ENCODE assay signal across 18 cellular contexts in the genomic region with DNA sequence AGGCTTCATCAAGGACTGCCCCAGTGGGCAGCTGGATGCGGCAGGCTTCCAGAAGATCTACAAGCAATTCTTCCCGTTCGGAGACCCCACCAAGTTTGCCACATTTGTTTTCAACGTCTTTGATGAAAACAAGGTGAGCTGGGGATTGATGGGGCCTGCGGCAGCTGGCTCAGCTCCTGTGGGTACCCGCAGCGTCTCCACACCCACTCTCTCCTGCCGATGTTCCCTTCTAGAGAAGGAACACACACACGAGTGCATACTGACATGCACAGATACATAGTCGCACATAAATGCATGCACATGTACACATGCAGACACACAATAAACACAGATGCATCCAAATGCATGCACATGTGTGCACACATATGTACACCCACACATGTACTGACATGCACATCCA. TPM values are rescaled to one million over a fixed set of nuclear protein-coding genes. Genes with fewer than 3 reads are reported as not detected.
DNase-seq lines count a peak whose midpoint lies in the region; ATAC-seq, FAIRE-seq and TF ChIP-seq lines count a peak whose summit lies in the region.
"Had no signal": no experiment of that assay in that cellular context is flagged by ENCODE, and none has a peak within 500 bp of the region (broad histone marks: within the 10 kb centered on the region; RNA-seq: fewer than 3 reads in every experiment).

No MANE protein-coding gene starts in this region.

- DNase-seq in HepG2 (ENCODE audit: low spot score) (no peak), right lobe of liver (no peak), glutamatergic neuron (no peak), psoas muscle (no peak), spleen (no peak)
- no peak for DNase-seq in activated naive CD4-positive, alpha-beta T cell treated with anti-CD3 and anti-CD28 coated beads, Interleukin-2, amount 50 U/mL, for 72 hours (ENCODE audit: low spot score in 2 of 2)
- DNase-seq: AML-193; Caco-2; CD8-positive, alpha-beta memory T cell; DND-41; GDM1; GM23248; H7; IMR-90 had no signal

- CTCF ChIA-PET in HepG2 (lab: Yijun Ruan, JAX; ENCODE audit: low intra/inter-chr PET ratio, low total read pairs) = no interaction called here

- no peak for TF ChIP-seq POLR2A in HepG2 (IDR thresholded peaks at IDR 0.05; ENCODE audit: insufficient read depth in 1 of 2, low read depth in 2 of 2, low read length in 2 of 2)
- no peak for TF ChIP-seq POLR2A in right lobe of liver (IDR thresholded peaks at IDR 0.05)
- no peak for TF ChIP-seq POLR2A in spleen (IDR thresholded peaks at IDR 0.05)

- BruUV-seq in HepG2 (replicated peaks; lab: Mats Ljungman, UMichigan) = no TSS peak

- no peaks in the 10 kb centered on the region for H3K79me2 ChIP-seq in HepG2 (ENCODE audit: insufficient read depth, low read length)

- TF ChIP-seq EP300 in HepG2 (IDR thresholded peaks at IDR 0.05; ENCODE audit: low read depth in 2 of 2, low read length in 2 of 2) (no peak), HepG2 (CRISPR knock-in tag; IDR thresholded peaks at IDR 0.05; ENCODE audit: borderline replicate concordance) (no peak)

- H3K27me3 ChIP-seq in HepG2 (ENCODE audit: control insufficient read depth in 1 of 2, insufficient read depth in 2 of 2, low read length in 2 of 2) (no peaks in the 10 kb centered on the region), right lobe of liver (no peaks in the 10 kb centered on the region), stomach smooth muscle (ENCODE audit: control insufficient read depth in 1 of 2, insufficient read depth in 2 of 2, low read length in 2 of 2) (no peaks in the 10 kb centered on the region), psoas muscle (ENCODE audit: insufficient read depth in 3 of 3, low read length in 2 of 3) (peaks cover 0 to 2% (median 0%) of the 10 kb centered on the region in 3 donors), spleen (replicated peaks in 1 of 7) (peaks cover 0 to 7% (median 0%) of the 10 kb centered on the region in 7 donors)
- H3K27me3 ChIP-seq: BLaER1 had no signal

- H3K4me2 ChIP-seq in HepG2 (ENCODE audit: low read depth, low read length) = no peak overlapping the region
- H3K4me2 ChIP-seq: BLaER1 had no signal

- H3K9me3 Mint-ChIP-seq in glutamatergic neuron (ENCODE audit: unreplicated experiment) = peaks cover 14% of the 10 kb centered on the region
- no peaks in the 10 kb centered on the region for H3K9me3 Mint-ChIP-seq in activated naive CD4-positive, alpha-beta T cell treated with anti-CD3 and anti-CD28 coated beads, Interleukin-2, amount 50 U/mL, for 72 hours
- H3K9me3 Mint-ChIP-seq: CD8-positive, alpha-beta memory T cell had no signal

- POLR2A ChIA-PET in HepG2 (lab: Yijun Ruan, JAX) = no interaction called here

- H3K4me1 ChIP-seq in HepG2 (ENCODE audit: insufficient read depth, low read length) (no peaks in the 10 kb centered on the region), right lobe of liver (no peaks in the 10 kb centered on the region), stomach smooth muscle (ENCODE audit: control insufficient read depth, insufficient read depth, low read length) (peaks cover 54% of the 10 kb centered on the region), psoas muscle (no peaks in the 10 kb centered on the region), spleen (no peaks in the 10 kb centered on the region)
- H3K4me1 ChIP-seq: Caco-2 had no signal

- intact Hi-C loops in HepG2 (cut with micrococcal nuclease; ENCODE audit: unreplicated experiment) (no loop called here), right lobe of liver (cut with DNase I) (no loop called here), psoas muscle (cut with DNase I) (no loop called here), spleen (cut with DNase I; ENCODE audit: low total_unique reads) (no loop called here)

- H3K4me3 ChIP-seq in HepG2 (replicated peaks in 1 of 3; ENCODE audit: insufficient read depth in 1 of 3, low read depth in 2 of 3, low read length in 3 of 3) (no peak overlapping the region), right lobe of liver (no peak overlapping the region), stomach smooth muscle (ENCODE audit: low read length in 2 of 2) (no peak overlapping the region), psoas muscle (no peak overlapping the region), spleen (no peak overlapping the region)
- H3K4me3 ChIP-seq: BLaER1, GM23248 had no signal

- H3K27ac ChIP-seq in HepG2 (ENCODE audit: extremely low read length, insufficient read depth, low read length) = no peak overlapping the region
- no peak overlapping the region for H3K27ac ChIP-seq in right lobe of liver
- peak overlapping the region; percentile 53 for H3K27ac ChIP-seq in stomach smooth muscle (ENCODE audit: low read length)
- H3K27ac ChIP-seq in psoas muscle = no peak overlapping the region
- H3K27ac ChIP-seq in spleen = no peak overlapping the region
- H3K27ac ChIP-seq: 22Rv1, BLaER1, GM23248 had no signal

- peaks cover 15% of the 10 kb centered on the region for H3K27me3 Mint-ChIP-seq in glutamatergic neuron (ENCODE audit: unreplicated experiment)
- H3K27me3 Mint-ChIP-seq: CD8-positive, alpha-beta memory T cell had no signal

- H3K4me1 Mint-ChIP-seq in glutamatergic neuron (ENCODE audit: low read depth, unreplicated experiment) = peaks cover 33% of the 10 kb centered on the region
- H3K4me1 Mint-ChIP-seq: CD8-positive, alpha-beta memory T cell had no signal

- peak overlapping the region; percentile 52 for H3K27ac Mint-ChIP-seq in glutamatergic neuron (ENCODE audit: unreplicated experiment)
- H3K27ac Mint-ChIP-seq in activated naive CD4-positive, alpha-beta T cell treated with anti-CD3 and anti-CD28 coated beads, Interleukin-2, amount 50 U/mL, for 72 hours = no peak overlapping the region

- no peaks in the 10 kb centered on the region for H3K9me3 ChIP-seq in HepG2 (ENCODE audit: low read length)
- H3K9me3 ChIP-seq in right lobe of liver = no peaks in the 10 kb centered on the region
- H3K9me3 ChIP-seq in stomach smooth muscle (ENCODE audit: control insufficient read depth in 2 of 2, low read length in 2 of 2) = no peaks in the 10 kb centered on the region
- H3K9me3 ChIP-seq in psoas muscle = no peaks in the 10 kb centered on the region
- H3K9me3 ChIP-seq in spleen = no peaks in the 10 kb centered on the region
- H3K9me3 ChIP-seq: BLaER1, Caco-2 had no signal

- no peak for TF ChIP-seq CTCF in HepG2 (CRISPR knock-in tag; IDR thresholded peaks at IDR 0.05)
- TF ChIP-seq CTCF in right lobe of liver (IDR thresholded peaks at IDR 0.05) = no peak
- no peak for TF ChIP-seq CTCF in glutamatergic neuron (IDR thresholded peaks at IDR 0.05; ENCODE audit: partially characterized antibody, unreplicated experiment)
- no peak for TF ChIP-seq CTCF in psoas muscle (IDR thresholded peaks at IDR 0.05)
- TF ChIP-seq CTCF in spleen (IDR thresholded peaks at IDR 0.05 in 8 of 11, conservative IDR thresholded peaks at IDR 0.05 in 3 of 11) = no peak

- 91% methylated on average over 10 of the region's 10 CpGs for WGBS in HepG2 (ENCODE audit: low lambda C conversion rate)
- WGBS in right lobe of liver (ENCODE audit: insufficient coverage, low coverage, low lambda C conversion rate, missing lambda C conversion rate) = 89% methylated on average over 6 of the region's 10 CpGs
- 91 to 95% (median 92%) methylated on average over 10 of the region's 10 CpGs for WGBS in psoas muscle, 3 donors
- WGBS in spleen, 5 donors = 85 to 97% (median 92%) methylated on average over 9 to 10 of the region's 10 CpGs

- ATAC-seq in HepG2 (no peak), right lobe of liver (no peak), psoas muscle (no peak)
- no peak for ATAC-seq in activated naive CD4-positive, alpha-beta T cell treated with anti-CD3 and anti-CD28 coated beads, Interleukin-2, amount 50 U/mL, for 72 hours

- no peak overlapping the region for H3K4me3 Mint-ChIP-seq in glutamatergic neuron (ENCODE audit: unreplicated experiment)
- H3K4me3 Mint-ChIP-seq: CD8-positive, alpha-beta memory T cell had no signal

- no peak for FAIRE-seq in HepG2 (lab: Jason Lieb, UNC)
- FAIRE-seq: GM12892 had no signal

- in situ Hi-C loops in HepG2 (cut with HindIII; ENCODE audit: extremely low pct_ligation_motif_present, low pct_unique_long_range_greater_than_20kb) = no loop called here

- H3K36me3 Mint-ChIP-seq in glutamatergic neuron (ENCODE audit: unreplicated experiment) = no peaks in the 10 kb centered on the region
- H3K36me3 Mint-ChIP-seq in activated naive CD4-positive, alpha-beta T cell treated with anti-CD3 and anti-CD28 coated beads, Interleukin-2, amount 50 U/mL, for 72 hours = no peaks in the 10 kb centered on the region
- H3K36me3 Mint-ChIP-seq: CD8-positive, alpha-beta memory T cell had no signal

- H3K9ac ChIP-seq in HepG2 (ENCODE audit: insufficient read depth, low read depth, low read length) (no peak overlapping the region), stomach smooth muscle (ENCODE audit: low read length in 2 of 2) (no peak overlapping the region)
- H3K9ac ChIP-seq: BLaER1, GM23248 had no signal

- no peaks in the 10 kb centered on the region for H4K20me1 ChIP-seq in HepG2 (ENCODE audit: insufficient read depth, low read length)

- no peak for TF ChIP-seq RAD21 in HepG2 (CRISPR knock-in tag; IDR thresholded peaks at IDR 0.05)

- H2AFZ ChIP-seq in HepG2 (ENCODE audit: low read length) = no peak overlapping the region
- H2AFZ ChIP-seq: GM23248 had no signal

- H3K36me3 ChIP-seq in HepG2 (replicated peaks in 1 of 2; ENCODE audit: control insufficient read depth in 1 of 2, insufficient read depth in 2 of 2, low read length in 2 of 2) = no peaks in the 10 kb centered on the region
- no peaks in the 10 kb centered on the region for H3K36me3 ChIP-seq in right lobe of liver
- peaks cover 6 to 13% of the 10 kb centered on the region in 2 donors for H3K36me3 ChIP-seq in stomach smooth muscle (ENCODE audit: control insufficient read depth in 2 of 2, insufficient read depth in 2 of 2, low read length in 2 of 2)
- no peaks in the 10 kb centered on the region for H3K36me3 ChIP-seq in psoas muscle (ENCODE audit: insufficient read depth in 1 of 2, low read depth in 1 of 2)
- H3K36me3 ChIP-seq in spleen = no peaks in the 10 kb centered on the region

RNA-seq across cellular contexts. Expression of gene NCS1, which starts 45.6 kb away (rescaled TPM):
- total RNA-seq in HepG2 (2016; rRNA removed; fragmentation: Illumina TruSeq; extraction: Trizol) (6.1 and 6.9 TPM in 2 replicates), right lobe of liver (1 to 10 TPM; 1.6 to 3.3 (median 2.8) TPM), glutamatergic neuron (ENCODE audit: unreplicated experiment) (312 TPM), psoas muscle (1 to 10 TPM; 2.9 to 7.5 (median 3.8) TPM), spleen (1 to 10 TPM in 4 of 7 donors, under 1 TPM in 3; 0.46 to 2.5 (median 1.2) TPM)
- total RNA-seq in HepG2 (2016; cell fraction: cytosol; rRNA removed; fragmentation: Illumina TruSeq; extraction: Trizol; ENCODE audit: low read depth) = 6.7 and 7.8 TPM in 2 replicates
- 5.1 and 5.3 TPM in 2 replicates for total RNA-seq in HepG2 (2016; cell fraction: insoluble cytoplasmic fraction; rRNA removed; fragmentation: Illumina TruSeq; extraction: Trizol)
- 12.6 and 14.1 TPM in 2 replicates for total RNA-seq in HepG2 (2016; cell fraction: membrane; rRNA removed; fragmentation: Illumina TruSeq; extraction: Trizol)
- 2.1 and 3.4 TPM in 2 replicates for total RNA-seq in HepG2 (2016; cell fraction: nucleus; rRNA removed; fragmentation: Illumina TruSeq; extraction: Trizol)
- polyA plus RNA-seq in HepG2 (2011; rRNA removed) (4.1 and 4.7 TPM in 2 replicates), psoas muscle (1 to 10 TPM; 3.6 to 5.0 (median 3.8) TPM), spleen (1 to 10 TPM in 2 of 3 donors, under 1 TPM in 1; 0.50 to 1.6 (median 1.3) TPM)
- polyA plus RNA-seq in HepG2 (2011; cell fraction: cytosol; rRNA removed) = 3.9 TPM in 2 replicates
- polyA plus RNA-seq in HepG2 (2011; cell fraction: nucleus; rRNA removed) = 1.7 and 2.5 TPM in 2 replicates
- polyA plus RNA-seq in HepG2 (2012) = 1.4 and 1.6 TPM in 2 replicates
- 17.2 and 18.8 TPM in 2 replicates for polyA plus RNA-seq in HepG2 (2016; cell fraction: cytosol; fragmentation: Illumina TruSeq; extraction: Trizol; ENCODE audit: low read depth)
- 7.4 and 8.4 TPM in 2 replicates for polyA plus RNA-seq in HepG2 (2016; cell fraction: insoluble cytoplasmic fraction; fragmentation: Illumina TruSeq; extraction: Trizol; ENCODE audit: low read depth)
- polyA plus RNA-seq in HepG2 (2016; cell fraction: membrane; fragmentation: Illumina TruSeq; extraction: Trizol; ENCODE audit: low read depth) = 16.6 and 20.9 TPM in 2 replicates
- polyA plus RNA-seq in HepG2 (2016; cell fraction: nucleus; fragmentation: Illumina TruSeq; extraction: Trizol; ENCODE audit: insufficient read depth, low read depth) = 6.6 and 7.1 TPM in 2 replicates
- 5.0 and 83.3 TPM in 2 replicates for polyA minus RNA-seq in HepG2 (2011; rRNA and poly(A)+ RNA removed; ENCODE audit: low replicate concordance)
- polyA minus RNA-seq in HepG2 (2011; cell fraction: cytosol; rRNA and poly(A)+ RNA removed) = 2.5 and 3.3 TPM in 2 replicates
- polyA minus RNA-seq in HepG2 (2011; cell fraction: nucleus; rRNA and poly(A)+ RNA removed) = 0.99 and 1.0 TPM in 2 replicates
- 10 to 100 TPM; 13.5 to 14.0 TPM for total RNA-seq in activated naive CD4-positive, alpha-beta T cell treated with anti-CD3 and anti-CD28 coated beads, Interleukin-2, amount 50 U/mL, for 72 hours

RNA-seq across cellular contexts. Expression of gene HMCN2, which starts 47.7 kb away (rescaled TPM):
- total RNA-seq in HepG2 (2016; rRNA removed; fragmentation: Illumina TruSeq; extraction: Trizol) (0.09 TPM in 1 of 2 replicates, not detected in the other), right lobe of liver (1 to 10 TPM in 4 of 6 experiments, under 1 TPM in 2; 0.31 to 2.0 (median 1.1) TPM), glutamatergic neuron (ENCODE audit: unreplicated experiment) (9.3 TPM), psoas muscle (10 to 100 TPM in 1 of 4 donors, 1 to 10 TPM in 3; 3.6 to 13.2 (median 7.2) TPM), spleen (1 to 10 TPM in 2 of 7 donors, under 1 TPM in 5; 0.09 to 1.9 (median 0.67) TPM)
- 0.09 TPM in 1 of 2 replicates, not detected in the other for total RNA-seq in HepG2 (2016; cell fraction: cytosol; rRNA removed; fragmentation: Illumina TruSeq; extraction: Trizol; ENCODE audit: low read depth)
- total RNA-seq in HepG2 (2016; cell fraction: insoluble cytoplasmic fraction; rRNA removed; fragmentation: Illumina TruSeq; extraction: Trizol) = 0.02 TPM in 1 of 2 replicates, not detected in the other
- not detected in 2 replicates for total RNA-seq in HepG2 (2016; cell fraction: membrane; rRNA removed; fragmentation: Illumina TruSeq; extraction: Trizol)
- total RNA-seq in HepG2 (2016; cell fraction: nucleus; rRNA removed; fragmentation: Illumina TruSeq; extraction: Trizol) = not detected in 2 replicates
- polyA plus RNA-seq in HepG2 (2011; rRNA removed) (0.09 TPM in 1 of 2 replicates, not detected in the other), psoas muscle (1 to 10 TPM; 5.0 to 8.0 (median 6.3) TPM), spleen (1 to 10 TPM in 2 of 3 donors, under 1 TPM in 1; 0.39 to 1.7 (median 1.4) TPM)
- polyA plus RNA-seq in HepG2 (2011; cell fraction: cytosol; rRNA removed) = 0.01 TPM in 1 of 2 replicates, not detected in the other
- 0.06 and 0.14 TPM in 2 replicates for polyA plus RNA-seq in HepG2 (2011; cell fraction: nucleus; rRNA removed)
- polyA plus RNA-seq in HepG2 (2012) = not detected in 2 replicates
- not detected in 2 replicates for polyA plus RNA-seq in HepG2 (2016; cell fraction: cytosol; fragmentation: Illumina TruSeq; extraction: Trizol; ENCODE audit: low read depth)
- not detected in 2 replicates for polyA plus RNA-seq in HepG2 (2016; cell fraction: insoluble cytoplasmic fraction; fragmentation: Illumina TruSeq; extraction: Trizol; ENCODE audit: low read depth)
- polyA plus RNA-seq in HepG2 (2016; cell fraction: membrane; fragmentation: Illumina TruSeq; extraction: Trizol; ENCODE audit: low read depth) = not detected in 2 replicates
- polyA plus RNA-seq in HepG2 (2016; cell fraction: nucleus; fragmentation: Illumina TruSeq; extraction: Trizol; ENCODE audit: insufficient read depth, low read depth) = not detected in 2 replicates
- 0.35 TPM in 1 of 2 replicates, not detected in the other for polyA minus RNA-seq in HepG2 (2011; rRNA and poly(A)+ RNA removed; ENCODE audit: low replicate concordance)
- not detected in 2 replicates for polyA minus RNA-seq in HepG2 (2011; cell fraction: cytosol; rRNA and poly(A)+ RNA removed)
- not detected in 2 replicates for polyA minus RNA-seq in HepG2 (2011; cell fraction: nucleus; rRNA and poly(A)+ RNA removed)
- not detected for total RNA-seq in activated naive CD4-positive, alpha-beta T cell treated with anti-CD3 and anti-CD28 coated beads, Interleukin-2, amount 50 U/mL, for 72 hours
- total RNA-seq: CD8-positive, alpha-beta memory T cell; GM23248; IMR-90 had no signal
- polyA plus RNA-seq: CD8-positive, alpha-beta memory T cell; GM23248 had no signal

Comparison
In these comparisons a context has a peak if more than half of its experiments do, and no peak if none do; other contexts are left out.
1. RNA of gene NCS1, which starts 45.6 kb away (total RNA-seq): 312 TPM in glutamatergic neuron (single experiment); 13.5 to 14.0 TPM in activated naive CD4-positive, alpha-beta T cell treated with anti-CD3 and anti-CD28 coated beads, Interleukin-2, amount 50 U/mL, for 72 hours, 2.1 to 14.1 TPM in HepG2, 2.9 to 7.5 TPM in psoas muscle, 1.6 to 3.3 TPM in right lobe of liver and 0.46 to 2.5 TPM in spleen; every median in the first group is over 10 times any median in the second.